1 cellular context compared by ENCODE assay signal in the genomic region with DNA sequence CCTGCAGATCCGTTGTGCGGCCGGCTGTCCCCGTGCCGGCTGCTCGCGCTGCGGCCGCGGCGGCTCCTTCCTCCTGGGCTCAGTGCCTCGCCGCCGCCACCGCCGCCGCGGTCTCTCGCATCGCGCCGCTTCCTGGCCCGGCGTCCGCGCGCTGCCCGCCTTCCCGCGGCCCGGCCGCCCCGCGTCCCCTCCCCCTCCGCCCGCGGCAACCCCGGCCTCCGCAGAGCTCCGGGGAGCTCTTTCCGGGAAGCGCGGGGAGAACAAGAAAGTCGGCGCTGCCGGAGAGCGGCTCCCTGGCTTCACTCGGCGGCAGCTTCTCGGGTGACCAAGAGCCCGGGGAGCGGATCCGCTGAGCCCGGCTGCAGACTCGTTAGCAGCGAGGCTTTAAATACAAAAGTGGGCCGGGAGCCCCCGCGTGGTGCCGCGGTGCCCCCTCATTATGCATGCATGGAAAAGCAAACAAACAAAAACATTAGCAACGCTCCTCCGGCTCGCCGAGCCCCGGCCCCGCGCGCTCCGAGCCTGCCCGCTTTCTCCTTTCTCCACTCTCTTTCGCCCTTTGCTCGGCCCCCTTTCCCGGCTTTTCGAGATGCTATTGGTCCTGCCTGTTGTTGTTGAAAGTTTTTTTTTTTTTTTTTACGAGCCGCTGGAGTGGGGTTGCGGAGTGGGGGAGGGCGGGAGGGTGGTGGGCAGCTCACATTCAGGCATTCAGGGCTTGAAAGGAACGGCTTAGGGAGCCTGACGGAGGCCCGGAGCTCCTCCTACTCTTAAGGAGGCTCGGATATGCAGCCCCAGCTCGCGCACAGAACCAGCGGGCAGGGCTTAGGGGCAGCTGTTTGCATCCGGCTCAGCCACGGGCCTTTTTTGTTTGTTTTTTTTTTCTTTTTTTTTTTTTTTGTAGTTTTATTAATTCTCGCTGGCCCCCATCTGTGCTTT.
TF ChIP-seq lines count a peak whose summit lies in the region.

A gene with protein sequence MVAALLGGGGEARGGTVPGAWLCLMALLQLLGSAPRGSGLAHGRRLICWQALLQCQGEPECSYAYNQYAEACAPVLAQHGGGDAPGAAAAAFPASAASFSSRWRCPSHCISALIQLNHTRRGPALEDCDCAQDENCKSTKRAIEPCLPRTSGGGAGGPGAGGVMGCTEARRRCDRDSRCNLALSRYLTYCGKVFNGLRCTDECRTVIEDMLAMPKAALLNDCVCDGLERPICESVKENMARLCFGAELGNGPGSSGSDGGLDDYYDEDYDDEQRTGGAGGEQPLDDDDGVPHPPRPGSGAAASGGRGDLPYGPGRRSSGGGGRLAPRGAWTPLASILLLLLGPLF (minus strand): TSS at position 361 of the 936 bp plus-strand sequence. CDS start 727 bp downstream, outside the sequence.

TF ChIP-seq in WTC11, 78 proteins besides CTCF, POLR2A, EP300 and RAD21 (continued from another document):
- TF ChIP-seq, protein P1, sequence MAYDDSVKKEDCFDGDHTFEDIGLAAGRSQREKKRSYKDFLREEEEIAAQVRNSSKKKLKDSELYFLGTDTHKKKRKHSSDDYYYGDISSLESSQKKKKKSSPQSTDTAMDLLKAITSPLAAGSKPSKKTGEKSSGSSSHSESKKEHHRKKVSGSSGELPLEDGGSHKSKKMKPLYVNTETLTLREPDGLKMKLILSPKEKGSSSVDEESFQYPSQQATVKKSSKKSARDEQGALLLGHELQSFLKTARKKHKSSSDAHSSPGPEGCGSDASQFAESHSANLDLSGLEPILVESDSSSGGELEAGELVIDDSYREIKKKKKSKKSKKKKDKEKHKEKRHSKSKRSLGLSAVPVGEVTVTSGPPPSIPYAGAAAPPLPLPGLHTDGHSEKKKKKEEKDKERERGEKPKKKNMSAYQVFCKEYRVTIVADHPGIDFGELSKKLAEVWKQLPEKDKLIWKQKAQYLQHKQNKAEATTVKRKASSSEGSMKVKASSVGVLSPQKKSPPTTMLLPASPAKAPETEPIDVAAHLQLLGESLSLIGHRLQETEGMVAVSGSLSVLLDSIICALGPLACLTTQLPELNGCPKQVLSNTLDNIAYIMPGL (CRISPR knock-in tag; IDR thresholded peaks at IDR 0.05): peak; percentile 24; the same call in 1 of the 2 replicates
- no peak for TF ChIP-seq GTF2I (CRISPR knock-in tag; conservative IDR thresholded peaks at IDR 0.05)
- TF ChIP-seq, protein P2, sequence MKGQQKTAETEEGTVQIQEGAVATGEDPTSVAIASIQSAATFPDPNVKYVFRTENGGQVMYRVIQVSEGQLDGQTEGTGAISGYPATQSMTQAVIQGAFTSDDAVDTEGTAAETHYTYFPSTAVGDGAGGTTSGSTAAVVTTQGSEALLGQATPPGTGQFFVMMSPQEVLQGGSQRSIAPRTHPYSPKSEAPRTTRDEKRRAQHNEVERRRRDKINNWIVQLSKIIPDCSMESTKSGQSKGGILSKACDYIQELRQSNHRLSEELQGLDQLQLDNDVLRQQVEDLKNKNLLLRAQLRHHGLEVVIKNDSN (CRISPR knock-in tag; IDR thresholded peaks at IDR 0.05): no peak
- TF ChIP-seq, protein P3, sequence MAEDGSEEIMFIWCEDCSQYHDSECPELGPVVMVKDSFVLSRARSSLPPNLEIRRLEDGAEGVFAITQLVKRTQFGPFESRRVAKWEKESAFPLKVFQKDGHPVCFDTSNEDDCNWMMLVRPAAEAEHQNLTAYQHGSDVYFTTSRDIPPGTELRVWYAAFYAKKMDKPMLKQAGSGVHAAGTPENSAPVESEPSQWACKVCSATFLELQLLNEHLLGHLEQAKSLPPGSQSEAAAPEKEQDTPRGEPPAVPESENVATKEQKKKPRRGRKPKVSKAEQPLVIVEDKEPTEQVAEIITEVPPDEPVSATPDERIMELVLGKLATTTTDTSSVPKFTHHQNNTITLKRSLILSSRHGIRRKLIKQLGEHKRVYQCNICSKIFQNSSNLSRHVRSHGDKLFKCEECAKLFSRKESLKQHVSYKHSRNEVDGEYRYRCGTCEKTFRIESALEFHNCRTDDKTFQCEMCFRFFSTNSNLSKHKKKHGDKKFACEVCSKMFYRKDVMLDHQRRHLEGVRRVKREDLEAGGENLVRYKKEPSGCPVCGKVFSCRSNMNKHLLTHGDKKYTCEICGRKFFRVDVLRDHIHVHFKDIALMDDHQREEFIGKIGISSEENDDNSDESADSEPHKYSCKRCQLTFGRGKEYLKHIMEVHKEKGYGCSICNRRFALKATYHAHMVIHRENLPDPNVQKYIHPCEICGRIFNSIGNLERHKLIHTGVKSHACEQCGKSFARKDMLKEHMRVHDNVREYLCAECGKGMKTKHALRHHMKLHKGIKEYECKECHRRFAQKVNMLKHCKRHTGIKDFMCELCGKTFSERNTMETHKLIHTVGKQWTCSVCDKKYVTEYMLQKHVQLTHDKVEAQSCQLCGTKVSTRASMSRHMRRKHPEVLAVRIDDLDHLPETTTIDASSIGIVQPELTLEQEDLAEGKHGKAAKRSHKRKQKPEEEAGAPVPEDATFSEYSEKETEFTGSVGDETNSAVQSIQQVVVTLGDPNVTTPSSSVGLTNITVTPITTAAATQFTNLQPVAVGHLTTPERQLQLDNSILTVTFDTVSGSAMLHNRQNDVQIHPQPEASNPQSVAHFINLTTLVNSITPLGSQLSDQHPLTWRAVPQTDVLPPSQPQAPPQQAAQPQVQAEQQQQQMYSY (CRISPR knock-in tag; IDR thresholded peaks at IDR 0.05): no peak
- no peak for TF ChIP-seq USF2 (CRISPR knock-in tag; IDR thresholded peaks at IDR 0.05)
